ENCODE assay signal across 1 cellular context in genomic region chr4:6190486-6190885, GRCh38.
TF ChIP-seq lines count a peak whose summit lies in the region.

No MANE protein-coding gene starts in this region.

TF ChIP-seq in H1, 55 proteins besides CTCF, POLR2A, EP300 and RAD21:
- TF ChIP-seq BACH1 (IDR thresholded peaks at IDR 0.05; ENCODE audit: low read length) (no peak), SP1 (IDR thresholded peaks at IDR 0.05; ENCODE audit: low read depth, low read length) (no peak), MAFK (IDR thresholded peaks at IDR 0.05; ENCODE audit: low read depth, low read length) (no peak), KDM4A (IDR thresholded peaks at IDR 0.05; ENCODE audit: low read depth, low read length, severe bottlenecking) (no peak), RXRA (IDR thresholded peaks at IDR 0.05; ENCODE audit: insufficient read depth, low read depth, low read length) (no peak), POU5F1 (IDR thresholded peaks at IDR 0.05; ENCODE audit: low read depth, low read length) (no peak)
TF ChIP-seq in H1: peak in this region for 0.
